In the genomic region with DNA sequence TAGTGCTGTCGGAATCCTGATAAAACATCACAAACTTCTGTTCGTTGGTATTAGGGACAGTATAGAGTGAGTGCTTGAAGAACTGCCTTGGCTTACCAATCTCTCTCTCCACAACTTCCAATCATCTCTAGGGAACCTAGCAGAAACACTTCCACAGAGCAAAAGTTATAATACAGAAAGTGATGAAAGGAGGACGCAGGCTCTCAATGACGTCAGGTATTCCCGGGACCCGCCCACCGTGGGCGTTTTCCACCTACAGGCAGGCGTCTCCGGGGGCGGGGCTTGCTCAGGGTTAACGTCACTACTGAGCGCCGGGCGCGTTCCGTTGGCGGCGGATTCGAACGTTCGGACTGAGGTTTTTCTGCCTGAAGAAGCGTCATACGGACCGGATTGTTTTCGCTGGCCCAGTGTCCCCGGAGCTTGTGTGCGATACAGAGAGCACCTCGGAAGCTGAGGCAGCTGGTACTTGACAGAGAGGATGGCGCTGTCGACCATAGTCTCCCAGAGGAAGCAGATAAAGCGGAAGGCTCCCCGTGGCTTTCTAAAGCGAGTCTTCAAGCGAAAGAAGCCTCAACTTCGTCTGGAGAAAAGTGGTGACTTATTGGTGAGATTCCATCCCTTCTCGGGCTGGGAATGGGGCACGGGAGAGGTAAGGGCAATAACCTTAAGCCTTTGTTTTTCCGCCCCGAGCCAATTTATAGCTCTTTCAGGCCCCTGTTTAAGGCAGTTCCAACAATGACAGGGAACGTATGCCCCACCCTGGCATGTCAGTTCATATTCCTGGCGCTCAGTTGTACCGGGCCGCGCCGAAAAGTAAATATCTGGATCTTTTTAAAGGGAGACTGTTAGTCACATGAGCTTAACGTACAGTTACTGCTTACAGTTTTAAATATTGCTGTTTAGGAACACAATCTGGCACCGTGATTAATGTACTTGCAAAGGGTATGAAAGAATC, we compare ENCODE assay signal across 1 cellular context.
A peak's percentile ranks its signal among the peaks of the same experiment; 100 is the strongest.
TF ChIP-seq lines count a peak whose summit lies in the region.

Gene CENPW (plus strand): TSS at position 320 of the 955 bp plus-strand sequence. CDS start 159 bp downstream, at position 479.

TF ChIP-seq in HepG2, 621 proteins besides CTCF, POLR2A, EP300 and RAD21 (continued from another document and continues in another):
- peak; percentile 88 for TF ChIP-seq MYPOP (CRISPR knock-in tag; IDR thresholded peaks at IDR 0.05)
- peak; percentile 88 for TF ChIP-seq SALL1 (CRISPR knock-in tag; IDR thresholded peaks at IDR 0.05)
- TF ChIP-seq, protein P1, sequence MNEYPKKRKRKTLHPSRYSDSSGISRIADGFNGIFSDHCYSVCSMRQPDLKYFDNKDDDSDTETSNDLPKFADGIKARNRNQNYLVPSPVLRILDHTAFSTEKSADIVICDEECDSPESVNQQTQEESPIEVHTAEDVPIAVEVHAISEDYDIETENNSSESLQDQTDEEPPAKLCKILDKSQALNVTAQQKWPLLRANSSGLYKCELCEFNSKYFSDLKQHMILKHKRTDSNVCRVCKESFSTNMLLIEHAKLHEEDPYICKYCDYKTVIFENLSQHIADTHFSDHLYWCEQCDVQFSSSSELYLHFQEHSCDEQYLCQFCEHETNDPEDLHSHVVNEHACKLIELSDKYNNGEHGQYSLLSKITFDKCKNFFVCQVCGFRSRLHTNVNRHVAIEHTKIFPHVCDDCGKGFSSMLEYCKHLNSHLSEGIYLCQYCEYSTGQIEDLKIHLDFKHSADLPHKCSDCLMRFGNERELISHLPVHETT (CRISPR knock-in tag; conservative IDR thresholded peaks at IDR 0.05): no peak; the same call in 1 of the 2 replicates
- TF ChIP-seq ZBTB43 (CRISPR knock-in tag; conservative IDR thresholded peaks at IDR 0.05): no peak; the same call in 1 of the 2 replicates
- 0 out of 2 replicates have a peak, but pooled peaks have one; percentile 30 for TF ChIP-seq BCL6 (CRISPR knock-in tag; IDR thresholded peaks at IDR 0.05)
- peak; percentile 69; the same call in 1 of the 2 replicates for TF ChIP-seq POGK (CRISPR knock-in tag; conservative IDR thresholded peaks at IDR 0.05)
- TF ChIP-seq ZNF496 (CRISPR knock-in tag; IDR thresholded peaks at IDR 0.05; ENCODE audit: insufficient replicate concordance): no peak
- peak; percentile 97 for TF ChIP-seq SP4 (CRISPR knock-in tag; IDR thresholded peaks at IDR 0.05)
- no peak for TF ChIP-seq ZNF674 (CRISPR knock-in tag; IDR thresholded peaks at IDR 0.05; ENCODE audit: low read depth)
- no peak for TF ChIP-seq RORA (CRISPR knock-in tag; IDR thresholded peaks at IDR 0.05)
- 0 out of 2 replicates have a peak, but pooled peaks have one; percentile 42 for TF ChIP-seq HES4 (CRISPR knock-in tag; IDR thresholded peaks at IDR 0.05; ENCODE audit: borderline replicate concordance)
- TF ChIP-seq TRIM24 (CRISPR knock-in tag; IDR thresholded peaks at IDR 0.05): no peak
- TF ChIP-seq CERS6 (CRISPR knock-in tag; IDR thresholded peaks at IDR 0.05): no peak
- TF ChIP-seq, protein P2, sequence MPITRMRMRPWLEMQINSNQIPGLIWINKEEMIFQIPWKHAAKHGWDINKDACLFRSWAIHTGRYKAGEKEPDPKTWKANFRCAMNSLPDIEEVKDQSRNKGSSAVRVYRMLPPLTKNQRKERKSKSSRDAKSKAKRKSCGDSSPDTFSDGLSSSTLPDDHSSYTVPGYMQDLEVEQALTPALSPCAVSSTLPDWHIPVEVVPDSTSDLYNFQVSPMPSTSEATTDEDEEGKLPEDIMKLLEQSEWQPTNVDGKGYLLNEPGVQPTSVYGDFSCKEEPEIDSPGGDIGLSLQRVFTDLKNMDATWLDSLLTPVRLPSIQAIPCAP (CRISPR knock-in tag; IDR thresholded peaks at IDR 0.05; ENCODE audit: low read depth): 0 out of 2 replicates have a peak, but pooled peaks have one; percentile 29
- TF ChIP-seq PBX2 (CRISPR knock-in tag; IDR thresholded peaks at IDR 0.05): 0 out of 2 replicates have a peak, but pooled peaks have one; percentile 32
- no peak for TF ChIP-seq PAX8 (CRISPR knock-in tag; IDR thresholded peaks at IDR 0.05; ENCODE audit: borderline replicate concordance)
- TF ChIP-seq AGO1 (IDR thresholded peaks at IDR 0.05; ENCODE audit: low read depth, low read length, poor library complexity, severe bottlenecking): no peak
- TF ChIP-seq DZIP1 (CRISPR knock-in tag; IDR thresholded peaks at IDR 0.05): no peak
- peak; percentile 54; the same call in 1 of the 2 replicates for TF ChIP-seq ZNF816 (CRISPR knock-in tag; IDR thresholded peaks at IDR 0.05; ENCODE audit: borderline replicate concordance)
- peak; percentile 88 for TF ChIP-seq RBM22 (optimal IDR thresholded peaks at IDR 0.05; ENCODE audit: low read length)
- no peak for TF ChIP-seq FOXO1 (CRISPR knock-in tag; IDR thresholded peaks at IDR 0.05)
- no peak for TF ChIP-seq ZNF512B (CRISPR knock-in tag; IDR thresholded peaks at IDR 0.05; ENCODE audit: borderline replicate concordance)
- no peak for TF ChIP-seq PAWR (CRISPR knock-in tag; IDR thresholded peaks at IDR 0.05; ENCODE audit: borderline replicate concordance)
- TF ChIP-seq ZFP37 (CRISPR knock-in tag; IDR thresholded peaks at IDR 0.05; ENCODE audit: borderline replicate concordance): no peak
- peak; percentile 86 for TF ChIP-seq XRCC5 (optimal IDR thresholded peaks at IDR 0.05; ENCODE audit: low read length)
- TF ChIP-seq ZFP62 (CRISPR knock-in tag; IDR thresholded peaks at IDR 0.05): no peak
- TF ChIP-seq U2AF1 (optimal IDR thresholded peaks at IDR 0.05; ENCODE audit: low read depth, low read length): no peak
- no peak for TF ChIP-seq JDP2 (CRISPR knock-in tag; IDR thresholded peaks at IDR 0.05; ENCODE audit: borderline replicate concordance)
- peak; percentile 64 for TF ChIP-seq HCFC1 (IDR thresholded peaks at IDR 0.05; ENCODE audit: low read depth, low read length)
- TF ChIP-seq ZNF451 (CRISPR knock-in tag; IDR thresholded peaks at IDR 0.05): 0 out of 2 replicates have a peak, but pooled peaks have one; percentile 49
- TF ChIP-seq CCDC6 (CRISPR knock-in tag; IDR thresholded peaks at IDR 0.05): peak; percentile 78; the same call in 1 of the 2 replicates
- peak; percentile 82 for TF ChIP-seq ZNF280B (CRISPR knock-in tag; IDR thresholded peaks at IDR 0.05; ENCODE audit: borderline replicate concordance)
- peak; percentile 59; the same call in 1 of the 2 replicates for TF ChIP-seq FOXA3 (CRISPR knock-in tag; IDR thresholded peaks at IDR 0.05)
- TF ChIP-seq REPIN1 (CRISPR knock-in tag; IDR thresholded peaks at IDR 0.05; ENCODE audit: borderline replicate concordance, low read depth): peak; percentile 91
- 0 out of 2 replicates have a peak, but pooled peaks have one; percentile 27 for TF ChIP-seq GATAD2A (CRISPR knock-in tag; IDR thresholded peaks at IDR 0.05)
- no peak for TF ChIP-seq RFX3 (CRISPR knock-in tag; IDR thresholded peaks at IDR 0.05)
- no peak for TF ChIP-seq ZNF282 (IDR thresholded peaks at IDR 0.05; ENCODE audit: partially characterized antibody)
- no peak for TF ChIP-seq ZEB1 (IDR thresholded peaks at IDR 0.05; ENCODE audit: insufficient replicate concordance, low read depth)
- TF ChIP-seq RAD51 (IDR thresholded peaks at IDR 0.05; ENCODE audit: borderline replicate concordance): no peak
- TF ChIP-seq SOX5 (CRISPR knock-in tag; IDR thresholded peaks at IDR 0.05; ENCODE audit: borderline replicate concordance): 0 out of 2 replicates have a peak, but pooled peaks have one; percentile 19
- peak; percentile 37; the same call in 1 of the 2 replicates for TF ChIP-seq SIX1 (CRISPR knock-in tag; IDR thresholded peaks at IDR 0.05; ENCODE audit: borderline replicate concordance)
- no peak for TF ChIP-seq SNAPC2 (CRISPR knock-in tag; IDR thresholded peaks at IDR 0.05)
- TF ChIP-seq ZNF34 (CRISPR knock-in tag; IDR thresholded peaks at IDR 0.05; ENCODE audit: borderline replicate concordance): no peak
